1 cellular context compared by ENCODE assay signal in the genomic region with DNA sequence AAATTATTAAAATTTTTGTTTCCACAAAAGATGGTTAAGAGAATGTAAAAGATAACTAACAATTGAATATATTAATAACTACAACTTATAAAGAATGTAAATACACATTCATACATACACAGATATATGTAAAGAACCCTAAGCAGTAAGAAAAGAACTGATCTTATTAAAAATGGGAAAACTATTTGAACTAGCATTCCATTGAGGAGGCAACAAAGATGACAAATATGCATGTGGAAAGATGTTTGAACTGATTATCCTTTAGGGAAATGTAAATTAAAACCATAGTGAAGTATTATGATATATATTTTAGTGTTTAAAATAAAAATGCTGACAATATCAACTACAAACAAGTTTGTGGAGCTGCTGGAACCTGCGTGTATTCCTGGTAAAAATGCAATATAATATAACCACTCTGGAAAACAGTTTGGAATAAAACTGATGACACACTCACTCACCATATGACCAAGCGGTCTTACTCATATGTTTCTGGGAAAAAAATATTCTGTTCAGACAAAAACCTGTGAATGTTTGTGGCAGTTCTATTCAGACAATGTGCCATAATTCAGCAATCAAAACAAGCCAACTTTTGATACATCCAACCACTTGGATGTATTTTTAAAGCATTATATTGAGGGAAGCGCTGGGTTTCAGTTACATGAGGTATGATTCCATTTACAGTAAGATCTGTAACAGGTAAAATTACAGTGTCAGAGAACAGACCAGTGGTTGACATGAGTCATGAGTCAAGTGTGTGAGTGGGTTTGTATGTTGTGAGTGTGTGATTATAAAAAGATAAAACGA.
TF ChIP-seq lines count a peak whose summit lies in the region.

No MANE protein-coding gene starts in this region.

TF ChIP-seq in GM23338, 12 proteins besides CTCF, POLR2A, EP300 and RAD21 (continued from another document):
- TF ChIP-seq, protein P1, sequence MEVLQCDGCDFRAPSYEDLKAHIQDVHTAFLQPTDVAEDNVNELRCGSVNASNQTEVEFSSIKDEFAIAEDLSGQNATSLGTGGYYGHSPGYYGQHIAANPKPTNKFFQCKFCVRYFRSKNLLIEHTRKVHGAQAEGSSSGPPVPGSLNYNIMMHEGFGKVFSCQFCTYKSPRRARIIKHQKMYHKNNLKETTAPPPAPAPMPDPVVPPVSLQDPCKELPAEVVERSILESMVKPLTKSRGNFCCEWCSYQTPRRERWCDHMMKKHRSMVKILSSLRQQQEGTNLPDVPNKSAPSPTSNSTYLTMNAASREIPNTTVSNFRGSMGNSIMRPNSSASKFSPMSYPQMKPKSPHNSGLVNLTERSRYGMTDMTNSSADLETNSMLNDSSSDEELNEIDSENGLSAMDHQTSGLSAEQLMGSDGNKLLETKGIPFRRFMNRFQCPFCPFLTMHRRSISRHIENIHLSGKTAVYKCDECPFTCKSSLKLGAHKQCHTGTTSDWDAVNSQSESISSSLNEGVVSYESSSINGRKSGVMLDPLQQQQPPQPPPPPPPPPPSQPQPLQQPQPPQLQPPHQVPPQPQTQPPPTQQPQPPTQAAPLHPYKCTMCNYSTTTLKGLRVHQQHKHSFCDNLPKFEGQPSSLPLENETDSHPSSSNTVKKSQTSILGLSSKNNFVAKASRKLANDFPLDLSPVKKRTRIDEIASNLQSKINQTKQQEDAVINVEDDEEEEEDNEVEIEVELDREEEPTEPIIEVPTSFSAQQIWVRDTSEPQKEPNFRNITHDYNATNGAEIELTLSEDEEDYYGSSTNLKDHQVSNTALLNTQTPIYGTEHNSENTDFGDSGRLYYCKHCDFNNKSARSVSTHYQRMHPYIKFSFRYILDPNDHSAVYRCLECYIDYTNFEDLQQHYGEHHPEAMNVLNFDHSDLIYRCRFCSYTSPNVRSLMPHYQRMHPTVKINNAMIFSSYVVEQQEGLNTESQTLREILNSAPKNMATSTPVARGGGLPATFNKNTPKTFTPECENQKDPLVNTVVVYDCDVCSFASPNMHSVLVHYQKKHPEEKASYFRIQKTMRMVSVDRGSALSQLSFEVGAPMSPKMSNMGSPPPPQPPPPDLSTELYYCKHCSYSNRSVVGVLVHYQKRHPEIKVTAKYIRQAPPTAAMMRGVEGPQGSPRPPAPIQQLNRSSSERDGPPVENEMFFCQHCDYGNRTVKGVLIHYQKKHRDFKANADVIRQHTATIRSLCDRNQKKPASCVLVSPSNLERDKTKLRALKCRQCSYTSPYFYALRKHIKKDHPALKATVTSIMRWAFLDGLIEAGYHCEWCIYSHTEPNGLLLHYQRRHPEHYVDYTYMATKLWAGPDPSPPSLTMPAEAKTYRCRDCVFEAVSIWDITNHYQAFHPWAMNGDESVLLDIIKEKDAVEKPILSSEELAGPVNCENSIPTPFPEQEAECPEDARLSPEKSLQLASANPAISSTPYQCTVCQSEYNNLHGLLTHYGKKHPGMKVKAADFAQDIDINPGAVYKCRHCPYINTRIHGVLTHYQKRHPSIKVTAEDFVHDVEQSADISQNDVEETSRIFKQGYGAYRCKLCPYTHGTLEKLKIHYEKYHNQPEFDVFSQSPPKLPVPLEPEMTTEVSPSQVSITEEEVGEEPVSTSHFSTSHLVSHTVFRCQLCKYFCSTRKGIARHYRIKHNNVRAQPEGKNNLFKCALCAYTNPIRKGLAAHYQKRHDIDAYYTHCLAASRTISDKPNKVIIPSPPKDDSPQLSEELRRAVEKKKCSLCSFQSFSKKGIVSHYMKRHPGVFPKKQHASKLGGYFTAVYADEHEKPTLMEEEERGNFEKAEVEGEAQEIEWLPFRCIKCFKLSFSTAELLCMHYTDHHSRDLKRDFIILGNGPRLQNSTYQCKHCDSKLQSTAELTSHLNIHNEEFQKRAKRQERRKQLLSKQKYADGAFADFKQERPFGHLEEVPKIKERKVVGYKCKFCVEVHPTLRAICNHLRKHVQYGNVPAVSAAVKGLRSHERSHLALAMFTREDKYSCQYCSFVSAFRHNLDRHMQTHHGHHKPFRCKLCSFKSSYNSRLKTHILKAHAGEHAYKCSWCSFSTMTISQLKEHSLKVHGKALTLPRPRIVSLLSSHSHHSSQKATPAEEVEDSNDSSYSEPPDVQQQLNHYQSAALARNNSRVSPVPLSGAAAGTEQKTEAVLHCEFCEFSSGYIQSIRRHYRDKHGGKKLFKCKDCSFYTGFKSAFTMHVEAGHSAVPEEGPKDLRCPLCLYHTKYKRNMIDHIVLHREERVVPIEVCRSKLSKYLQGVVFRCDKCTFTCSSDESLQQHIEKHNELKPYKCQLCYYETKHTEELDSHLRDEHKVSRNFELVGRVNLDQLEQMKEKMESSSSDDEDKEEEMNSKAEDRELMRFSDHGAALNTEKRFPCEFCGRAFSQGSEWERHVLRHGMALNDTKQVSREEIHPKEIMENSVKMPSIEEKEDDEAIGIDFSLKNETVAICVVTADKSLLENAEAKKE (CRISPR knock-in tag; IDR thresholded peaks at IDR 0.05) = no peak
- no peak for TF ChIP-seq ZNF331 (CRISPR knock-in tag; IDR thresholded peaks at IDR 0.05; ENCODE audit: low read depth)
- no peak for TF ChIP-seq STAT1 (IDR thresholded peaks at IDR 0.05; ENCODE audit: unreplicated experiment)
- TF ChIP-seq EZH2 (IDR thresholded peaks at IDR 0.05; ENCODE audit: low read depth, unreplicated experiment) = no peak
- TF ChIP-seq NANOG (IDR thresholded peaks at IDR 0.05; ENCODE audit: borderline replicate concordance) = no peak
- TF ChIP-seq POLR2AphosphoS5 (IDR thresholded peaks at IDR 0.05; ENCODE audit: low read depth) = no peak
- TF ChIP-seq, protein P2, sequence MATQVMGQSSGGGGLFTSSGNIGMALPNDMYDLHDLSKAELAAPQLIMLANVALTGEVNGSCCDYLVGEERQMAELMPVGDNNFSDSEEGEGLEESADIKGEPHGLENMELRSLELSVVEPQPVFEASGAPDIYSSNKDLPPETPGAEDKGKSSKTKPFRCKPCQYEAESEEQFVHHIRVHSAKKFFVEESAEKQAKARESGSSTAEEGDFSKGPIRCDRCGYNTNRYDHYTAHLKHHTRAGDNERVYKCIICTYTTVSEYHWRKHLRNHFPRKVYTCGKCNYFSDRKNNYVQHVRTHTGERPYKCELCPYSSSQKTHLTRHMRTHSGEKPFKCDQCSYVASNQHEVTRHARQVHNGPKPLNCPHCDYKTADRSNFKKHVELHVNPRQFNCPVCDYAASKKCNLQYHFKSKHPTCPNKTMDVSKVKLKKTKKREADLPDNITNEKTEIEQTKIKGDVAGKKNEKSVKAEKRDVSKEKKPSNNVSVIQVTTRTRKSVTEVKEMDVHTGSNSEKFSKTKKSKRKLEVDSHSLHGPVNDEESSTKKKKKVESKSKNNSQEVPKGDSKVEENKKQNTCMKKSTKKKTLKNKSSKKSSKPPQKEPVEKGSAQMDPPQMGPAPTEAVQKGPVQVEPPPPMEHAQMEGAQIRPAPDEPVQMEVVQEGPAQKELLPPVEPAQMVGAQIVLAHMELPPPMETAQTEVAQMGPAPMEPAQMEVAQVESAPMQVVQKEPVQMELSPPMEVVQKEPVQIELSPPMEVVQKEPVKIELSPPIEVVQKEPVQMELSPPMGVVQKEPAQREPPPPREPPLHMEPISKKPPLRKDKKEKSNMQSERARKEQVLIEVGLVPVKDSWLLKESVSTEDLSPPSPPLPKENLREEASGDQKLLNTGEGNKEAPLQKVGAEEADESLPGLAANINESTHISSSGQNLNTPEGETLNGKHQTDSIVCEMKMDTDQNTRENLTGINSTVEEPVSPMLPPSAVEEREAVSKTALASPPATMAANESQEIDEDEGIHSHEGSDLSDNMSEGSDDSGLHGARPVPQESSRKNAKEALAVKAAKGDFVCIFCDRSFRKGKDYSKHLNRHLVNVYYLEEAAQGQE (IDR thresholded peaks at IDR 0.05; ENCODE audit: unreplicated experiment) = no peak
- no peak for TF ChIP-seq JUNB (IDR thresholded peaks at IDR 0.05; ENCODE audit: unreplicated experiment)
